19 cellular contexts compared by ENCODE assay signal in genomic region chr6:40924832-40925231, GRCh38.
DNase-seq lines count a peak whose midpoint lies in the region; ATAC-seq and TF ChIP-seq lines count a peak whose summit lies in the region.
"Had no signal": no experiment of that assay in that cellular context is flagged by ENCODE, and none has a peak within 500 bp of the region (broad histone marks: within the 10 kb centered on the region; RNA-seq: fewer than 3 reads in every experiment).

No MANE protein-coding gene starts in this region.

- POLR2A ChIA-PET in Panc1 (lab: Charles Lee) (no interaction called here), Caco-2 (lab: Charles Lee) (no interaction called here)

- intact Hi-C loops in Panc1 (cut with micrococcal nuclease; ENCODE audit: unreplicated experiment) (no loop called here), gastrocnemius medialis (cut with DNase I; ENCODE audit: low total_unique reads) (no loop called here), Caco-2 (cut with micrococcal nuclease; ENCODE audit: unreplicated experiment) (no loop called here)

- TF ChIP-seq CTCF in Panc1 (IDR thresholded peaks at IDR 0.05) (no peak), endodermal cell (conservative IDR thresholded peaks at IDR 0.05) (no peak), gastrocnemius medialis (IDR thresholded peaks at IDR 0.05 in 4 of 5, conservative IDR thresholded peaks at IDR 0.05 in 1 of 5) (no peak), Caco-2 (IDR thresholded peaks at IDR 0.05; ENCODE audit: insufficient read depth in 1 of 2, low read depth in 1 of 2, low read length in 1 of 2, severe bottlenecking in 1 of 2, unreplicated experiment in 1 of 2) (no peak)

- no peak overlapping the region for H3K4me3 ChIP-seq in Panc1 (ENCODE audit: low read depth in 2 of 2, low read length in 2 of 2)
- H3K4me3 ChIP-seq in endodermal cell (ENCODE audit: low read length), result no peak overlapping the region
- no peak overlapping the region for H3K4me3 ChIP-seq in gastrocnemius medialis
- H3K4me3 ChIP-seq in Caco-2 (ENCODE audit: low read depth, low read length), result no peak overlapping the region
- H3K4me3 ChIP-seq: A549; BLaER1 treated with 17β-estradiol and CSF1 and Interleukin-3, amounts not matched to agents 10 nM and 100 nM; GM12878 had no signal

- H3K9me3 Mint-ChIP-seq in endodermal cell, result no peaks in the 10 kb centered on the region
- H3K9me3 Mint-ChIP-seq in Caco-2 (ENCODE audit: unreplicated experiment), result no peaks in the 10 kb centered on the region
- H3K9me3 Mint-ChIP-seq: CD4-positive, alpha-beta T cell; CD8-positive, alpha-beta T cell had no signal

- H3K36me3 Mint-ChIP-seq in endodermal cell (ENCODE audit: low read depth), result no peaks in the 10 kb centered on the region
- no peaks in the 10 kb centered on the region for H3K36me3 Mint-ChIP-seq in Caco-2 (ENCODE audit: insufficient read depth, unreplicated experiment)
- H3K36me3 Mint-ChIP-seq: CD8-positive, alpha-beta T cell had no signal

- H3K27ac ChIP-seq in Panc1 (ENCODE audit: low read length) (peak overlapping the region; percentile 56; the same call in 1 of the 2 replicates), endodermal cell (ENCODE audit: low read depth, low read length) (no peak overlapping the region), gastrocnemius medialis (no peak overlapping the region)
- H3K27ac ChIP-seq: 22Rv1, A549, C4-2B had no signal

- H3K4me3 Mint-ChIP-seq in endodermal cell (no peak overlapping the region), Caco-2 (ENCODE audit: unreplicated experiment) (no peak overlapping the region)
- H3K4me3 Mint-ChIP-seq: B cell; CD4-positive, alpha-beta T cell; CD8-positive, alpha-beta T cell had no signal

- H3K27me3 ChIP-seq in Panc1 (ENCODE audit: control insufficient read depth, insufficient read depth, low read length) (no peaks in the 10 kb centered on the region), endodermal cell (ENCODE audit: control insufficient read depth, insufficient read depth, low read length, poor library complexity, severe bottlenecking) (no peaks in the 10 kb centered on the region), gastrocnemius medialis (no peaks in the 10 kb centered on the region), Caco-2 (replicated peaks; ENCODE audit: control insufficient read depth, insufficient read depth, low read length) (no peaks in the 10 kb centered on the region)
- H3K27me3 ChIP-seq: BLaER1 treated with 17β-estradiol and CSF1 and Interleukin-3, amounts not matched to agents 10 nM and 100 nM had no signal

- H3K4me1 Mint-ChIP-seq in endodermal cell (peaks cover 5% of the 10 kb centered on the region), Caco-2 (ENCODE audit: low read depth, unreplicated experiment) (peaks cover 8% of the 10 kb centered on the region)
- H3K4me1 Mint-ChIP-seq: B cell had no signal

- no peak overlapping the region for H3K9ac ChIP-seq in endodermal cell (ENCODE audit: extremely low read depth, low read length, poor library complexity, severe bottlenecking)
- H3K9ac ChIP-seq: BLaER1 treated with 17β-estradiol and CSF1 and Interleukin-3, amounts not matched to agents 10 nM and 100 nM had no signal

- H3K27ac Mint-ChIP-seq in endodermal cell (no peak overlapping the region), Caco-2 (ENCODE audit: unreplicated experiment) (no peak overlapping the region)
- H3K27ac Mint-ChIP-seq: B cell; CD4-positive, alpha-beta T cell; CD8-positive, alpha-beta T cell had no signal

- in situ Hi-C loops in Panc1 (cut with HindIII; ENCODE audit: low pct_unique_long_range_greater_than_20kb, low sequenced_read_pairs) (no loop called here), gastrocnemius medialis (cut with MboI; ENCODE audit: low sequenced_read_pairs in 4 of 4) (no loop called here)

- H3K4me1 ChIP-seq in Panc1 (ENCODE audit: control insufficient read depth, insufficient read depth, low read length) (peaks cover 8% of the 10 kb centered on the region), endodermal cell (ENCODE audit: control insufficient read depth, insufficient read depth, low read length) (no peaks in the 10 kb centered on the region), gastrocnemius medialis (peaks cover 26 to 37% of the 10 kb centered on the region in 2 donors), Caco-2 (peaks cover 10% of the 10 kb centered on the region)

- DNase-seq in Panc1 (ENCODE audit: low read depth, low spot score) (no peak), endodermal cell (peak; percentile 23), gastrocnemius medialis (no peak), Caco-2 (no peak)
- DNase-seq: CD4-positive, alpha-beta T cell; CD8-positive, alpha-beta T cell; DMS 273 treated with DMSO at 0.1 percent for 48 hours; DMS153; DMS53; DMS79; DND-41; EL had no signal

- peaks cover 4% of the 10 kb centered on the region for H3K27me3 Mint-ChIP-seq in endodermal cell (ENCODE audit: insufficient read depth)
- H3K27me3 Mint-ChIP-seq in Caco-2 (ENCODE audit: insufficient read depth, unreplicated experiment), result no peaks in the 10 kb centered on the region

- H3K36me3 ChIP-seq in Panc1 (ENCODE audit: control insufficient read depth, insufficient read depth, low read length) (no peaks in the 10 kb centered on the region), endodermal cell (ENCODE audit: control insufficient read depth, insufficient read depth, low read length) (no peaks in the 10 kb centered on the region), gastrocnemius medialis (no peaks in the 10 kb centered on the region), Caco-2 (ENCODE audit: control insufficient read depth, insufficient read depth, low read length) (no peaks in the 10 kb centered on the region)
- H3K36me3 ChIP-seq: BLaER1 treated with 17β-estradiol and CSF1 and Interleukin-3, amounts not matched to agents 10 nM and 100 nM had no signal

- BruUV-seq in Panc1 (replicated peaks; lab: Mats Ljungman, UMichigan), result no TSS peak
- BruUV-seq in Caco-2 (replicated peaks; lab: Mats Ljungman, UMichigan), result no TSS peak

- CTCF ChIA-PET in Panc1 (lab: Charles Lee), result no interaction called here
- CTCF ChIA-PET in Caco-2 (lab: Charles Lee), result no interaction called here

- no peak for TF ChIP-seq POLR2A in gastrocnemius medialis (IDR thresholded peaks at IDR 0.05)

- 86 to 93% methylated on average over 3 to 7 of the region's 7 CpGs for WGBS in endodermal cell (ENCODE audit: insufficient coverage in 1 of 2, insufficient read length in 1 of 2), 2 experiments

- ATAC-seq in Panc1 (no peak), gastrocnemius medialis (peak; percentile 26 to 31), GM21447 (IDR thresholded peaks at IDR 0.05; ENCODE audit: unreplicated experiment) (no peak)
- ATAC-seq: A549; CD8-positive, alpha-beta T cell; GM12878 had no signal

- H3K9me3 ChIP-seq in Panc1 (ENCODE audit: control insufficient read depth, insufficient read depth, low read depth, low read length) (no peaks in the 10 kb centered on the region), endodermal cell (ENCODE audit: control insufficient read depth, low read length) (no peaks in the 10 kb centered on the region), gastrocnemius medialis (no peaks in the 10 kb centered on the region), Caco-2 (no peaks in the 10 kb centered on the region)
- H3K9me3 ChIP-seq: A549; BLaER1 treated with 17β-estradiol and CSF1 and Interleukin-3, amounts not matched to agents 10 nM and 100 nM had no signal

Comparison
In these comparisons a context has a peak if more than half of its experiments do, and no peak if none do; other contexts are left out.
1. ATAC-seq: peak in gastrocnemius medialis (2 of 2); none in Panc1 (single experiment) and GM21447 (single experiment).